Comparison of ENCODE assay signal across 2 cellular contexts in genomic region chr1:40735234-40735633, GRCh38.
A peak's percentile ranks its signal among the peaks of the same experiment; 100 is the strongest.
TF ChIP-seq lines count a peak whose summit lies in the region.

No MANE protein-coding gene starts in this region.

TF ChIP-seq in GM23338, 12 proteins besides CTCF, POLR2A, EP300 and RAD21 (continued from another document):
- TF ChIP-seq POLR2AphosphoS5 (IDR thresholded peaks at IDR 0.05; ENCODE audit: low read depth), result no peak
- TF ChIP-seq, protein P1, sequence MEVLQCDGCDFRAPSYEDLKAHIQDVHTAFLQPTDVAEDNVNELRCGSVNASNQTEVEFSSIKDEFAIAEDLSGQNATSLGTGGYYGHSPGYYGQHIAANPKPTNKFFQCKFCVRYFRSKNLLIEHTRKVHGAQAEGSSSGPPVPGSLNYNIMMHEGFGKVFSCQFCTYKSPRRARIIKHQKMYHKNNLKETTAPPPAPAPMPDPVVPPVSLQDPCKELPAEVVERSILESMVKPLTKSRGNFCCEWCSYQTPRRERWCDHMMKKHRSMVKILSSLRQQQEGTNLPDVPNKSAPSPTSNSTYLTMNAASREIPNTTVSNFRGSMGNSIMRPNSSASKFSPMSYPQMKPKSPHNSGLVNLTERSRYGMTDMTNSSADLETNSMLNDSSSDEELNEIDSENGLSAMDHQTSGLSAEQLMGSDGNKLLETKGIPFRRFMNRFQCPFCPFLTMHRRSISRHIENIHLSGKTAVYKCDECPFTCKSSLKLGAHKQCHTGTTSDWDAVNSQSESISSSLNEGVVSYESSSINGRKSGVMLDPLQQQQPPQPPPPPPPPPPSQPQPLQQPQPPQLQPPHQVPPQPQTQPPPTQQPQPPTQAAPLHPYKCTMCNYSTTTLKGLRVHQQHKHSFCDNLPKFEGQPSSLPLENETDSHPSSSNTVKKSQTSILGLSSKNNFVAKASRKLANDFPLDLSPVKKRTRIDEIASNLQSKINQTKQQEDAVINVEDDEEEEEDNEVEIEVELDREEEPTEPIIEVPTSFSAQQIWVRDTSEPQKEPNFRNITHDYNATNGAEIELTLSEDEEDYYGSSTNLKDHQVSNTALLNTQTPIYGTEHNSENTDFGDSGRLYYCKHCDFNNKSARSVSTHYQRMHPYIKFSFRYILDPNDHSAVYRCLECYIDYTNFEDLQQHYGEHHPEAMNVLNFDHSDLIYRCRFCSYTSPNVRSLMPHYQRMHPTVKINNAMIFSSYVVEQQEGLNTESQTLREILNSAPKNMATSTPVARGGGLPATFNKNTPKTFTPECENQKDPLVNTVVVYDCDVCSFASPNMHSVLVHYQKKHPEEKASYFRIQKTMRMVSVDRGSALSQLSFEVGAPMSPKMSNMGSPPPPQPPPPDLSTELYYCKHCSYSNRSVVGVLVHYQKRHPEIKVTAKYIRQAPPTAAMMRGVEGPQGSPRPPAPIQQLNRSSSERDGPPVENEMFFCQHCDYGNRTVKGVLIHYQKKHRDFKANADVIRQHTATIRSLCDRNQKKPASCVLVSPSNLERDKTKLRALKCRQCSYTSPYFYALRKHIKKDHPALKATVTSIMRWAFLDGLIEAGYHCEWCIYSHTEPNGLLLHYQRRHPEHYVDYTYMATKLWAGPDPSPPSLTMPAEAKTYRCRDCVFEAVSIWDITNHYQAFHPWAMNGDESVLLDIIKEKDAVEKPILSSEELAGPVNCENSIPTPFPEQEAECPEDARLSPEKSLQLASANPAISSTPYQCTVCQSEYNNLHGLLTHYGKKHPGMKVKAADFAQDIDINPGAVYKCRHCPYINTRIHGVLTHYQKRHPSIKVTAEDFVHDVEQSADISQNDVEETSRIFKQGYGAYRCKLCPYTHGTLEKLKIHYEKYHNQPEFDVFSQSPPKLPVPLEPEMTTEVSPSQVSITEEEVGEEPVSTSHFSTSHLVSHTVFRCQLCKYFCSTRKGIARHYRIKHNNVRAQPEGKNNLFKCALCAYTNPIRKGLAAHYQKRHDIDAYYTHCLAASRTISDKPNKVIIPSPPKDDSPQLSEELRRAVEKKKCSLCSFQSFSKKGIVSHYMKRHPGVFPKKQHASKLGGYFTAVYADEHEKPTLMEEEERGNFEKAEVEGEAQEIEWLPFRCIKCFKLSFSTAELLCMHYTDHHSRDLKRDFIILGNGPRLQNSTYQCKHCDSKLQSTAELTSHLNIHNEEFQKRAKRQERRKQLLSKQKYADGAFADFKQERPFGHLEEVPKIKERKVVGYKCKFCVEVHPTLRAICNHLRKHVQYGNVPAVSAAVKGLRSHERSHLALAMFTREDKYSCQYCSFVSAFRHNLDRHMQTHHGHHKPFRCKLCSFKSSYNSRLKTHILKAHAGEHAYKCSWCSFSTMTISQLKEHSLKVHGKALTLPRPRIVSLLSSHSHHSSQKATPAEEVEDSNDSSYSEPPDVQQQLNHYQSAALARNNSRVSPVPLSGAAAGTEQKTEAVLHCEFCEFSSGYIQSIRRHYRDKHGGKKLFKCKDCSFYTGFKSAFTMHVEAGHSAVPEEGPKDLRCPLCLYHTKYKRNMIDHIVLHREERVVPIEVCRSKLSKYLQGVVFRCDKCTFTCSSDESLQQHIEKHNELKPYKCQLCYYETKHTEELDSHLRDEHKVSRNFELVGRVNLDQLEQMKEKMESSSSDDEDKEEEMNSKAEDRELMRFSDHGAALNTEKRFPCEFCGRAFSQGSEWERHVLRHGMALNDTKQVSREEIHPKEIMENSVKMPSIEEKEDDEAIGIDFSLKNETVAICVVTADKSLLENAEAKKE (CRISPR knock-in tag; IDR thresholded peaks at IDR 0.05), result no peak
- no peak for TF ChIP-seq EZH2 (IDR thresholded peaks at IDR 0.05; ENCODE audit: low read depth, unreplicated experiment)

TF ChIP-seq in K562, 482 proteins besides CTCF, POLR2A, EP300 and RAD21:
- TF ChIP-seq CHD4 (IDR thresholded peaks at IDR 0.05; ENCODE audit: insufficient read depth, insufficient replicate concordance, low read depth, low read length, poor library complexity, severe bottlenecking) (no peak), CBFA2T2 (conservative IDR thresholded peaks at IDR 0.05) (0 out of 2 replicates have a peak, but pooled peaks have one; percentile 34), TEAD4 (IDR thresholded peaks at IDR 0.05; ENCODE audit: low read length) (peak; percentile 58), TEAD4 (CRISPR knock-in tag; IDR thresholded peaks at IDR 0.05; ENCODE audit: borderline replicate concordance) (no peak), ZNF239 (CRISPR knock-in tag; IDR thresholded peaks at IDR 0.05) (no peak), MEIS2 (IDR thresholded peaks at IDR 0.05; ENCODE audit: partially characterized antibody) (peak; percentile 39), KLF16 (IDR thresholded peaks at IDR 0.05) (0 out of 2 replicates have a peak, but pooled peaks have one; percentile 6), ARID1B (IDR thresholded peaks at IDR 0.05) (peak; percentile 34; the same call in 1 of the 2 replicates), SIRT6 (IDR thresholded peaks at IDR 0.05; ENCODE audit: low read depth, low read length) (no peak), NFIC (IDR thresholded peaks at IDR 0.05) (peak; percentile 75), KAT2B (IDR thresholded peaks at IDR 0.05; ENCODE audit: low read depth, low read length) (no peak), CBFA2T3 (IDR thresholded peaks at IDR 0.05) (peak; percentile 63), ATF7 (IDR thresholded peaks at IDR 0.05) (no peak), TAL1 (IDR thresholded peaks at IDR 0.05) (peak; percentile 53; the same call in 1 of the 2 replicates)
- TF ChIP-seq, protein P2, sequence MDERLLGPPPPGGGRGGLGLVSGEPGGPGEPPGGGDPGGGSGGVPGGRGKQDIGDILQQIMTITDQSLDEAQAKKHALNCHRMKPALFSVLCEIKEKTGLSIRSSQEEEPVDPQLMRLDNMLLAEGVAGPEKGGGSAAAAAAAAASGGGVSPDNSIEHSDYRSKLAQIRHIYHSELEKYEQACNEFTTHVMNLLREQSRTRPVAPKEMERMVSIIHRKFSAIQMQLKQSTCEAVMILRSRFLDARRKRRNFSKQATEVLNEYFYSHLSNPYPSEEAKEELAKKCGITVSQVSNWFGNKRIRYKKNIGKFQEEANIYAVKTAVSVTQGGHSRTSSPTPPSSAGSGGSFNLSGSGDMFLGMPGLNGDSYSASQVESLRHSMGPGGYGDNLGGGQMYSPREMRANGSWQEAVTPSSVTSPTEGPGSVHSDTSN (CRISPR knock-in tag; IDR thresholded peaks at IDR 0.05; ENCODE audit: low read depth), result no peak
- TF ChIP-seq, protein P2 (tag; conservative IDR thresholded peaks at IDR 0.05; ENCODE audit: low read depth), result peak; percentile 77
